25 cellular contexts compared by ENCODE assay signal in genomic region chr5:14471557-14471956, GRCh38.
"Had no signal": no experiment of that assay in that cellular context is flagged by ENCODE, and none has a peak within 500 bp of the region (broad histone marks: within the 10 kb centered on the region; RNA-seq: fewer than 3 reads in every experiment).

No MANE protein-coding gene starts in this region.

- ATAC-seq: activated CD8-positive, alpha-beta T cell treated with anti-CD3 and anti-CD28 coated beads, Interleukin-2, amount 10 ng/mL, durations not matched to agents 7 days and 5 days; left ventricle myocardium superior; sciatic nerve; stimulated activated naive B cell treated with anti-CD40 and anti-IgM and Interleukin-4, amounts not matched to agents 10 μg/mL and 1 μg/mL and 100 μg/mL, for 72 hours; T-cell had no signal

- H3K79me2 ChIP-seq: parathyroid adenoma had no signal

- H3K27me3 ChIP-seq: testis, uterus had no signal

- DNase-seq: activated CD4-positive, alpha-beta T cell treated with anti-CD3 and anti-CD28 coated beads, Interleukin-2, amount 50 U/mL, for 1 hour; activated CD4-positive, CD25-positive, alpha-beta regulatory T cell treated with anti-CD3 and anti-CD28 coated beads, Interleukin-2, amount 50 U/mL, for 72 hours; activated CD8-positive, alpha-beta T cell treated with anti-CD3 and anti-CD28 coated beads, Interleukin-2, amount 10 ng/mL, durations not matched to agents 7 days and 5 days; activated gamma-delta T cell treated with Interleukin-2 at 50 U/mL for 16 hours; aorta; cortex of kidney; endodermal cell; head of caudate nucleus; hypothalamus; left ventricle myocardium superior; mammary epithelial cell; midbrain; stimulated activated CD4-positive, alpha-beta T cell treated with anti-CD3 and anti-CD28 coated beads, Interleukin-15, amount 100 ng/mL, for 24 hours; stimulated activated CD4-positive, alpha-beta T cell treated with anti-CD3 and anti-CD28 coated beads, Interleukin-2, amount 100 ng/mL, for 48 hours; stimulated activated CD8-positive, alpha-beta memory T cell treated with anti-CD3 and anti-CD28 coated beads, Interleukin-4, amount 100 ng/mL, for 48 hours; stimulated activated naive B cell treated with anti-CD40 and anti-IgM and Interleukin-4, amounts not matched to agents 10 μg/mL and 1 μg/mL and 100 μg/mL, for 72 hours; T-cell; testis; trophoblast cell; uterus; WERI-Rb-1 had no signal

- H3K4me3 ChIP-seq: smooth muscle cell, testis, uterus had no signal

- H2AFZ ChIP-seq: parathyroid adenoma had no signal

- H3K27ac ChIP-seq: epithelial cell of prostate, parathyroid adenoma, testis, uterus, WERI-Rb-1 had no signal

- H3K4me1 ChIP-seq: uterus had no signal

- H3K9me3 ChIP-seq: testis, uterus had no signal

- H3K36me3 ChIP-seq: uterus had no signal

- H3K9ac ChIP-seq: parathyroid adenoma had no signal

- H3K4me2 ChIP-seq: smooth muscle cell had no signal
